ENCODE assay signal across 1 cellular context in genomic region chr1:207751790-207752455, GRCh38.
TF ChIP-seq lines count a peak whose summit lies in the region.

CD46 (plus strand) TSS chr1:207752054; CDS start chr1:207752213, 159 bp downstream.

TF ChIP-seq in HepG2, 621 proteins besides CTCF, POLR2A, EP300 and RAD21 (continued from another document and continues in another):
- peak; percentile 79 for TF ChIP-seq ARID4A (CRISPR knock-in tag; IDR thresholded peaks at IDR 0.05; ENCODE audit: borderline replicate concordance)
- no peak; the same call in 1 of the 2 replicates for TF ChIP-seq YEATS2 (CRISPR knock-in tag; IDR thresholded peaks at IDR 0.05; ENCODE audit: borderline replicate concordance)
- no peak for TF ChIP-seq AHDC1 (CRISPR knock-in tag; IDR thresholded peaks at IDR 0.05; ENCODE audit: borderline replicate concordance)
- TF ChIP-seq SMARCE1 (IDR thresholded peaks at IDR 0.05; ENCODE audit: borderline replicate concordance): no peak
- no peak for TF ChIP-seq GRHL1 (CRISPR knock-in tag; conservative IDR thresholded peaks at IDR 0.05)
- peak; percentile 44; the same call in 1 of the 2 replicates for TF ChIP-seq SALL2 (CRISPR knock-in tag; IDR thresholded peaks at IDR 0.05)
- TF ChIP-seq DR1 (CRISPR knock-in tag; IDR thresholded peaks at IDR 0.05): peak; percentile 69
- TF ChIP-seq NBN (conservative IDR thresholded peaks at IDR 0.05): no peak
- TF ChIP-seq BRCA1 (CRISPR knock-in tag; IDR thresholded peaks at IDR 0.05): peak; percentile 64
- 0 out of 2 replicates have a peak, but pooled peaks have one; percentile 53 for TF ChIP-seq RFX5 (IDR thresholded peaks at IDR 0.05; ENCODE audit: low read depth, low read length)
- no peak for TF ChIP-seq ZNF33A (CRISPR knock-in tag; IDR thresholded peaks at IDR 0.05; ENCODE audit: borderline replicate concordance)
- no peak for TF ChIP-seq SRSF9 (IDR thresholded peaks at IDR 0.05; ENCODE audit: borderline replicate concordance, insufficient read depth, low read depth, low read length, poor library complexity, severe bottlenecking)
- TF ChIP-seq ARID3A (IDR thresholded peaks at IDR 0.05; ENCODE audit: low read depth, low read length): 0 out of 2 replicates have a peak, but pooled peaks have one; percentile 13
- peak; percentile 27; the same call in 1 of the 2 replicates for TF ChIP-seq ZNF687 (CRISPR knock-in tag; IDR thresholded peaks at IDR 0.05)
- no peak for TF ChIP-seq THYN1 (CRISPR knock-in tag; IDR thresholded peaks at IDR 0.05; ENCODE audit: borderline replicate concordance, low read depth)
- no peak for TF ChIP-seq LRRFIP1 (CRISPR knock-in tag; conservative IDR thresholded peaks at IDR 0.05)
- peak; percentile 20; the same call in 1 of the 2 replicates for TF ChIP-seq GLI4 (CRISPR knock-in tag; IDR thresholded peaks at IDR 0.05; ENCODE audit: borderline replicate concordance)
- TF ChIP-seq CEBPZ (IDR thresholded peaks at IDR 0.05; ENCODE audit: low read length): no peak
- TF ChIP-seq NFKBIZ (CRISPR knock-in tag; IDR thresholded peaks at IDR 0.05): no peak
- TF ChIP-seq CENPBD1 (CRISPR knock-in tag; IDR thresholded peaks at IDR 0.05; ENCODE audit: borderline replicate concordance, low read depth): no peak
- TF ChIP-seq ASH2L (IDR thresholded peaks at IDR 0.05; ENCODE audit: insufficient read length, low read depth, low read length): peak; percentile 82
- TF ChIP-seq ZNF724P (CRISPR knock-in tag; IDR thresholded peaks at IDR 0.05; ENCODE audit: borderline replicate concordance): no peak; the same call in none of the 2 replicates
- TF ChIP-seq XRCC5 (optimal IDR thresholded peaks at IDR 0.05; ENCODE audit: low read length): peak; percentile 52
